ENCODE assay signal across 8 cellular contexts in genomic region chr14:106000029-106000511, GRCh38.
DNase-seq lines count a peak whose midpoint lies in the region; ATAC-seq and TF ChIP-seq lines count a peak whose summit lies in the region.
"Not testable (repeated sequence)": the region's sequence is repeated elsewhere in the genome, so short reads cannot be mapped to it uniquely, and the experiment has no call there.

No MANE protein-coding gene starts in this region.

- H3K9me3 Mint-ChIP-seq in activated naive CD8-positive, alpha-beta T cell treated with anti-CD3 and anti-CD28 coated beads, Interleukin-2, amount 10 ng/mL, durations not matched to agents 7 days and 5 days: not testable (repeated sequence)

- H3K4me1 Mint-ChIP-seq in activated naive CD8-positive, alpha-beta T cell treated with anti-CD3 and anti-CD28 coated beads, Interleukin-2, amount 10 ng/mL, durations not matched to agents 7 days and 5 days: peaks cover 31% of the 10 kb centered on the region

- TF ChIP-seq CTCF in BE2C (IDR thresholded peaks at IDR 0.05; ENCODE audit: low read depth, low read length): peak; percentile 25; the same call in 1 of the 2 replicates
- TF ChIP-seq CTCF in GM20000 (IDR thresholded peaks at IDR 0.05; ENCODE audit: extremely low read depth, missing control alignments): peak; percentile 43

- H3K4me1 ChIP-seq in BE2C: not testable (repeated sequence)

- ATAC-seq in GM18511 (IDR thresholded peaks at IDR 0.05; ENCODE audit: unreplicated experiment) (peak; percentile 78), HG02763 (IDR thresholded peaks at IDR 0.05; ENCODE audit: unreplicated experiment) (peak; percentile 42), HG03442 (IDR thresholded peaks at IDR 0.05; ENCODE audit: unreplicated experiment) (peak; percentile 31)
- ATAC-seq in activated naive CD8-positive, alpha-beta T cell treated with anti-CD3 and anti-CD28 coated beads, Interleukin-2, amount 10 ng/mL, durations not matched to agents 7 days and 5 days (ENCODE audit: low read depth): peak; percentile 12

- H3K4me3 Mint-ChIP-seq in activated naive CD8-positive, alpha-beta T cell treated with anti-CD3 and anti-CD28 coated beads, Interleukin-2, amount 10 ng/mL, durations not matched to agents 7 days and 5 days: not testable (repeated sequence)

- peak overlapping the region; percentile 89 for H3K27ac Mint-ChIP-seq in activated naive CD8-positive, alpha-beta T cell treated with anti-CD3 and anti-CD28 coated beads, Interleukin-2, amount 10 ng/mL, durations not matched to agents 7 days and 5 days

- not testable (repeated sequence) for H3K27me3 Mint-ChIP-seq in activated naive CD8-positive, alpha-beta T cell treated with anti-CD3 and anti-CD28 coated beads, Interleukin-2, amount 10 ng/mL, durations not matched to agents 7 days and 5 days

- not testable (repeated sequence) for H3K27me3 ChIP-seq in BE2C

- POLR2A ChIA-PET in activated naive CD8-positive, alpha-beta T cell treated with anti-CD3 and anti-CD28 coated beads, Interleukin-2, amount 10 ng/mL, durations not matched to agents 7 days and 5 days (lab: Charles Lee): not testable (repeated sequence)

- peak; percentile 16 for DNase-seq in BE2C
- not testable (repeated sequence) for DNase-seq in GM20000 (ENCODE audit: low spot score)
- peak; percentile 73 to 79 for DNase-seq in activated CD4-positive, alpha-beta T cell treated with anti-CD3 and anti-CD28 coated beads, Interleukin-2, amount 50 U/mL, for 48 hours
- DNase-seq in activated naive CD8-positive, alpha-beta T cell treated with anti-CD3 and anti-CD28 coated beads, Interleukin-2, amount 10 ng/mL, durations not matched to agents 7 days and 5 days: peak; percentile 55
- peak; percentile 43 to 73 for DNase-seq in stimulated activated CD4-positive, alpha-beta T cell treated with anti-CD3 and anti-CD28 coated beads, Interleukin-2, amount 100 ng/mL, for 24 hours

- not testable (repeated sequence) for H3K9me3 ChIP-seq in BE2C

- not testable (repeated sequence) for H3K36me3 Mint-ChIP-seq in activated naive CD8-positive, alpha-beta T cell treated with anti-CD3 and anti-CD28 coated beads, Interleukin-2, amount 10 ng/mL, durations not matched to agents 7 days and 5 days

- not testable (repeated sequence) for H3K4me3 ChIP-seq in BE2C (ENCODE audit: low read depth, low read length)

- not testable (repeated sequence) for H3K36me3 ChIP-seq in BE2C

Comparison
In these comparisons a context has a peak if more than half of its experiments do, and no peak if none do; other contexts are left out.
1. ATAC-seq: peak in every context shown above with its lines; median percentile 78 in GM18511; 42 in HG02763; 31 in HG03442; 12 in activated naive CD8-positive, alpha-beta T cell treated with anti-CD3 and anti-CD28 coated beads, Interleukin-2, amount 10 ng/mL, durations not matched to agents 7 days and 5 days.